In genomic region chr21:45261093-45261492, GRCh38 we compare ENCODE assay signal across 21 cellular contexts.
"Had no signal": no experiment of that assay in that cellular context is flagged by ENCODE, and none has a peak within 500 bp of the region (broad histone marks: within the 10 kb centered on the region; RNA-seq: fewer than 3 reads in every experiment).

No MANE protein-coding gene starts in this region.

- H3K4me1 ChIP-seq: foreskin keratinocyte, left lung, prostate gland had no signal

- H3K27me3 ChIP-seq: ovary, right atrium auricular region had no signal

- H3K27ac ChIP-seq: foreskin keratinocyte, left lung, ovary, prostate gland, right atrium auricular region, tibial artery had no signal

- DNase-seq: activated B cell treated with CpG ODN at 0.5 μM for 24 hours; activated CD4-positive, alpha-beta T cell treated with anti-CD3 and anti-CD28 coated beads for 36 hours; activated CD4-positive, alpha-beta T cell treated with anti-CD3 and anti-CD28 coated beads, Interleukin-2, amount 50 U/mL, for 48 hours; activated naive CD4-positive, alpha-beta T cell treated with anti-CD3 and anti-CD28 coated beads, Interleukin-2, amount 50 U/mL, for 16 hours; activated naive CD8-positive, alpha-beta T cell treated with anti-CD3 and anti-CD28 coated beads, Interleukin-2, amount 50 U/mL, for 24 hours; activated T-cell treated with anti-CD3 and anti-CD28 coated beads, Interleukin-2, amount 50 U/mL, for 48 hours; dermis blood vessel endothelial cell; effector CD8-positive, alpha-beta T cell; erythroblast; foreskin keratinocyte; stimulated activated CD4-positive, alpha-beta T cell treated with anti-CD3 and anti-CD28 coated beads, Interleukin-12 subunit alpha, Interleukin-12 subunit beta, amount 100 ng/mL, for 4 hours; stimulated activated CD4-positive, alpha-beta T cell treated with anti-CD3 and anti-CD28 coated beads, Interleukin-4, amount 100 ng/mL, for 4 hours; stimulated activated naive CD8-positive, alpha-beta T cell treated with anti-CD3 and anti-CD28 coated beads, Interleukin-15, Interleukin-2, amounts not matched to agents 100 U/mL and 50 U/mL, for 24 hours; T-helper 1 cell had no signal

- ATAC-seq: activated CD4-positive, alpha-beta T cell treated with anti-CD3 and anti-CD28 coated beads for 36 hours; activated naive CD8-positive, alpha-beta T cell treated with anti-CD3 and anti-CD28 coated beads, Interleukin-2, amount 50 U/mL, for 24 hours; foreskin keratinocyte; left lung; naive thymus-derived CD8-positive, alpha-beta T cell; stimulated activated naive CD8-positive, alpha-beta T cell treated with anti-CD3 and anti-CD28 coated beads, Interleukin-15, Interleukin-2, amounts not matched to agents 100 U/mL and 50 U/mL, for 24 hours had no signal

- H3K4me1 Mint-ChIP-seq: activated B cell treated with CpG ODN at 0.5 μM for 24 hours had no signal

- H3K9me3 Mint-ChIP-seq: activated B cell treated with CpG ODN at 0.5 μM for 24 hours; activated naive CD8-positive, alpha-beta T cell treated with anti-CD3 and anti-CD28 coated beads, Interleukin-2, amount 50 U/mL, for 24 hours; mesothelial cell of epicardium; naive thymus-derived CD8-positive, alpha-beta T cell had no signal

- H3K4me3 ChIP-seq: left lung, ovary, prostate gland, right atrium auricular region, tibial artery had no signal

- H3K27me3 Mint-ChIP-seq: activated B cell treated with CpG ODN at 0.5 μM for 24 hours; activated CD4-positive, alpha-beta T cell treated with anti-CD3 and anti-CD28 coated beads for 36 hours; activated naive CD8-positive, alpha-beta T cell treated with anti-CD3 and anti-CD28 coated beads, Interleukin-2, amount 50 U/mL, for 24 hours had no signal

- H3K4me3 Mint-ChIP-seq: activated B cell treated with CpG ODN at 0.5 μM for 24 hours; activated CD4-positive, alpha-beta T cell treated with anti-CD3 and anti-CD28 coated beads for 36 hours; activated naive CD8-positive, alpha-beta T cell treated with anti-CD3 and anti-CD28 coated beads, Interleukin-2, amount 50 U/mL, for 24 hours; mesothelial cell of epicardium; naive thymus-derived CD8-positive, alpha-beta T cell had no signal

- H3K9me3 ChIP-seq: left lung, ovary, prostate gland, right atrium auricular region, tibial artery had no signal

- H3K27ac Mint-ChIP-seq: activated B cell treated with CpG ODN at 0.5 μM for 24 hours; activated CD4-positive, alpha-beta T cell treated with anti-CD3 and anti-CD28 coated beads for 36 hours; activated naive CD8-positive, alpha-beta T cell treated with anti-CD3 and anti-CD28 coated beads, Interleukin-2, amount 50 U/mL, for 24 hours; mesothelial cell of epicardium had no signal

- H3K36me3 ChIP-seq: ovary had no signal
